8 cellular contexts compared by ENCODE assay signal in the genomic region with DNA sequence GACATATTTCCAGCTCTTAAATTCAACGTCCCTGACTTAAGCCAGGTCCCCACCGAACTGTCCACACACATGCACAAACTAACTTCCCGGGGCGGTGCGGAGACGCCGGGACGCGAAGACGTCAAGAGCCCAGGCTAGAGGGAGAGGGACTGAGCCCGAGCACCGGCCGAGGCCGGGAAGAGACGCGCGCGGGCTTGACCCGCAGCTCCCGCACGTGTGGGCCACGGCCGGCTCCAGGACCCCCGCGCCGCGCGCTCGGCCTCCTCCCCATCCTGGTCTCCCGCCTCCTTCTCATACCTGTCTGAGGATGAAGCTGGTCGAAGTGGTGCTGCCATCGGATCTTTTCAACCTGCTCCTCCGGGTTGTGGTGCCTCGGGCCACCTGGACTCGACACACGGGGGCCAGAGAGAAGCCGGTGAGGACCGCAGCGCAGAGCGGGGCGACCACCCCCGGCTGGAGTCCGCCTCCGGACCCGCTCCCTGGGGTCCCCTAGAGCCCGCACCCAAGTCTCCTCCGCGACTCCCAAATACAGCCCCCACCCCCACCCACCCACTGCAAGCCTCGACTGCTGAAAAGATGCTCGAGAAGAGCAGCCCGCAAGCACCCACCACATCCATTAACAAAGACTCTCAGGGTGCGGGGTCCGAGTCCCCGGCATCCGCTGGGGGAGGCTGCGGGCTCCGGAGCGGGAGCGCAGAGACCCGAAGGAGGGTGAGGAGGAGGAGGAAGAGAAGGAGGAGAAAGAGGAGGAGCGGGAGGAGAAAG. TPM values are rescaled to one million over a fixed set of nuclear protein-coding genes. Genes with fewer than 3 reads are reported as not detected.
DNase-seq lines count a peak whose midpoint lies in the region; ATAC-seq and TF ChIP-seq lines count a peak whose summit lies in the region.

No MANE protein-coding gene starts in this region.

- H3K23ac ChIP-seq in neuronal stem cell (ENCODE audit: low read depth, low read length, poor library complexity) = peak overlapping the region; percentile 59

- WGBS in neuronal stem cell (ENCODE audit: extremely low coverage in 2 of 2, insufficient read length in 2 of 2, insufficient replicate concordance in 1 of 2), 2 donors = no CpG with 5 or more reads among the region's 61 CpGs

- H3K4me3 Mint-ChIP-seq in HFFc6 = peak overlapping the region; percentile 78
- H3K4me3 Mint-ChIP-seq in activated CD4-positive, alpha-beta memory T cell treated with anti-CD3 and anti-CD28 coated beads for 36 hours = peak overlapping the region; percentile 63

- no peaks in the 10 kb centered on the region for H3K9me3 Mint-ChIP-seq in HFFc6
- H3K9me3 Mint-ChIP-seq in activated CD4-positive, alpha-beta memory T cell treated with anti-CD3 and anti-CD28 coated beads for 36 hours = no peaks in the 10 kb centered on the region

- H2BK5ac ChIP-seq in neuronal stem cell (ENCODE audit: low read length) = no peak overlapping the region

- peaks cover 19% of the 10 kb centered on the region for H3K4me1 Mint-ChIP-seq in HFFc6 (ENCODE audit: low read depth)
- peaks cover 19% of the 10 kb centered on the region for H3K4me1 Mint-ChIP-seq in activated CD4-positive, alpha-beta memory T cell treated with anti-CD3 and anti-CD28 coated beads for 36 hours (ENCODE audit: low read depth)

- H3K4ac ChIP-seq in neuronal stem cell (ENCODE audit: low read length) = no peak overlapping the region

- peaks cover 46% of the 10 kb centered on the region for H3K27me3 Mint-ChIP-seq in HFFc6 (ENCODE audit: insufficient read depth)
- peaks cover 39% of the 10 kb centered on the region for H3K27me3 Mint-ChIP-seq in activated CD4-positive, alpha-beta memory T cell treated with anti-CD3 and anti-CD28 coated beads for 36 hours

- H3K36me3 ChIP-seq in ES-I3 (ENCODE audit: insufficient read depth, low read length) (no peaks in the 10 kb centered on the region), neuronal stem cell (replicated peaks in 1 of 2; ENCODE audit: control insufficient read depth in 2 of 2, insufficient read depth in 2 of 2, low read length in 2 of 2) (no peaks in the 10 kb centered on the region)

- peak overlapping the region; percentile 90 for H3K4me2 ChIP-seq in neuronal stem cell (ENCODE audit: insufficient read depth, low read length, poor library complexity, severe bottlenecking)

- H3K27ac ChIP-seq in neuronal stem cell (replicated peaks; ENCODE audit: low read length) = no peak overlapping the region

- H4K8ac ChIP-seq in neuronal stem cell (ENCODE audit: low read depth, low read length) = no peak overlapping the region

- H3K36me3 Mint-ChIP-seq in HFFc6 (ENCODE audit: low read depth) = no peaks in the 10 kb centered on the region
- no peaks in the 10 kb centered on the region for H3K36me3 Mint-ChIP-seq in activated CD4-positive, alpha-beta memory T cell treated with anti-CD3 and anti-CD28 coated beads for 36 hours

- no peak overlapping the region for H3K27ac Mint-ChIP-seq in HFFc6
- no peak overlapping the region for H3K27ac Mint-ChIP-seq in activated CD4-positive, alpha-beta memory T cell treated with anti-CD3 and anti-CD28 coated beads for 36 hours

- peak overlapping the region; percentile 98 for H3K18ac ChIP-seq in neuronal stem cell (ENCODE audit: low read length)

- no peak overlapping the region for H4K91ac ChIP-seq in neuronal stem cell (ENCODE audit: low read depth, low read length, poor library complexity)

- H3K9me3 ChIP-seq in ES-I3 (ENCODE audit: control insufficient read depth, insufficient read depth, low read length) (no peaks in the 10 kb centered on the region), neuronal stem cell (replicated peaks in 1 of 2; ENCODE audit: control insufficient read depth in 2 of 2, insufficient read depth in 1 of 2, low read depth in 1 of 2, low read length in 2 of 2) (no peaks in the 10 kb centered on the region)

- no peaks in the 10 kb centered on the region for H3K79me1 ChIP-seq in neuronal stem cell (ENCODE audit: low read depth, low read length)

- H3K4me3 ChIP-seq in fibroblast of villous mesenchyme (ENCODE audit: low read depth, low read length) = peak overlapping the region; percentile 54
- H3K4me3 ChIP-seq in neuronal stem cell (ENCODE audit: low read length in 2 of 2) = peak overlapping the region; percentile 76 to 83

- DNase-seq in HFFc6 (no peak), fibroblast of villous mesenchyme (ENCODE audit: low read depth) (peak; percentile 23), neuronal stem cell (ENCODE audit: low spot score) (peak; percentile 27), GOT3 (lab: John Stamatoyannopoulos, UW) (no peak)
- no peak for DNase-seq in activated CD4-positive, alpha-beta memory T cell treated with anti-CD3 and anti-CD28 coated beads for 36 hours

- intact Hi-C loops in activated CD4-positive, alpha-beta memory T cell treated with anti-CD3 and anti-CD28 coated beads for 36 hours (cut with micrococcal nuclease) = loop anchor here (5.0 kb wide), 1 partner anchor 79 kb away; a partner anchor contains a TSS

- CTCF ChIA-PET in activated CD4-positive, alpha-beta memory T cell treated with anti-CD3 and anti-CD28 coated beads for 36 hours (lab: Charles Lee) = no interaction called here

- H2BK120ac ChIP-seq in neuronal stem cell (ENCODE audit: low read depth, low read length) = peak overlapping the region; percentile 47

- peak overlapping the region; percentile 49 for H2BK15ac ChIP-seq in neuronal stem cell (ENCODE audit: low read length)

- peak overlapping the region; percentile 56; the same call in 1 of the 2 replicates for H3K9ac ChIP-seq in ES-I3 (ENCODE audit: low read depth, low read length)
- H3K9ac ChIP-seq in neuronal stem cell (ENCODE audit: low read depth, low read length, poor library complexity) = peak overlapping the region; percentile 50

- peaks cover 8 to 34% (median 26%) of the 10 kb centered on the region in 3 experiments for H3K27me3 ChIP-seq in neuronal stem cell (ENCODE audit: control insufficient read depth in 3 of 3, insufficient read depth in 3 of 3, low read depth in 1 of 3, low read length in 3 of 3)

- H3K14ac ChIP-seq in neuronal stem cell (ENCODE audit: low read length) = peak overlapping the region; percentile 78

- no peak overlapping the region for H2BK12ac ChIP-seq in neuronal stem cell (ENCODE audit: low read length)

- POLR2A ChIA-PET in activated CD4-positive, alpha-beta memory T cell treated with anti-CD3 and anti-CD28 coated beads for 36 hours (lab: Charles Lee) = no interaction called here

- TF ChIP-seq CTCF in HFFc6 (IDR thresholded peaks at IDR 0.05) = no peak
- no peak for TF ChIP-seq CTCF in fibroblast of villous mesenchyme (IDR thresholded peaks at IDR 0.05; ENCODE audit: insufficient read depth, low read depth, low read length)

- peak overlapping the region; percentile 98 for H2AFZ ChIP-seq in neuronal stem cell (ENCODE audit: low read length)

- H3K4me1 ChIP-seq in ES-I3 (ENCODE audit: insufficient read depth, low read length) (no peaks in the 10 kb centered on the region), neuronal stem cell (ENCODE audit: control insufficient read depth in 2 of 2, insufficient read depth in 1 of 2, low read depth in 1 of 2, low read length in 2 of 2) (peaks cover 3 to 4% of the 10 kb centered on the region in 2 donors)

- H2AK5ac ChIP-seq in neuronal stem cell (ENCODE audit: low read depth, low read length) = no peak overlapping the region

- no peak for ATAC-seq in GM18858 (IDR thresholded peaks at IDR 0.05; ENCODE audit: unreplicated experiment)
- ATAC-seq in GM19023 (IDR thresholded peaks at IDR 0.05; ENCODE audit: unreplicated experiment) = no peak

RNA-seq across cellular contexts. Expression of a gene that starts 0.6 kb away (rescaled TPM):
- under 1 TPM in 3 of 6 experiments, not detected in 3; 0.05 to 0.23 (median 0.21) TPM for total RNA-seq in HFFc6 (2021; fragmentation: NEBNext Ultra II Directional; extraction: Animal tissue kit (Norgen Biotek cat#: 25700))
- total RNA-seq in activated CD4-positive, alpha-beta memory T cell treated with anti-CD3 and anti-CD28 coated beads for 36 hours = under 1 TPM; 0.19 to 0.48 TPM
- 0.32 and 0.43 TPM in 2 replicates for total RNA-seq in fibroblast of villous mesenchyme
- 3.3 TPM for polyA plus RNA-seq in neuronal stem cell (2013, experiment 1 of 2)
- 3.7 TPM for polyA plus RNA-seq in neuronal stem cell (2013, experiment 2 of 2)

Comparison
In these comparisons a context has a peak if more than half of its experiments do, and no peak if none do; other contexts are left out.
1. DNase-seq: peak in fibroblast of villous mesenchyme (single experiment) and neuronal stem cell (single experiment); none in HFFc6 (single experiment), activated CD4-positive, alpha-beta memory T cell treated with anti-CD3 and anti-CD28 coated beads for 36 hours (single experiment) and GOT3 (single experiment).